ENCODE assay signal across 1 cellular context in the genomic region with DNA sequence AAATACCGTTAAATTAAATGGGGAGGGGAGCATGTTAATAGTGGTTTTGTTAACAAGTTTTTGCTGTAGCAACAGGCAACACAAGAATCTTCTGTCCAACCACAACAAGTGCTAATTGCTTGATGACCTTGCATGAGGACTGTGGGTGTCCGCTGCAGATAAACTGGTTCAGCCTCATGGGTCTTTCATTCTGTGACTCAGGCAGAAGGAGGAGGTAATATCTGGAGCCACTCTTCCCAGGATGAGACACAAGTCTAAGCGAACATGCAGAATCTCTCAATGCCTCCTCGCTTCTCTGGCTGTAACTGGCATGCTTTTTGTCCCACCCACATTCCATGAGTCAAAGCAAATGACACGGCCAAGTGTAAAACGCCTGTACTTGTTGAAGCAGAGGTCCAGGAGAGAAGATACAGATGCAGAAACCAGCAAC.
TF ChIP-seq lines count a peak whose summit lies in the region.

No MANE protein-coding gene starts in this region.

TF ChIP-seq in K562, 482 proteins besides CTCF, POLR2A, EP300 and RAD21 (continued from another document and continues in another):
- TF ChIP-seq, protein P1, sequence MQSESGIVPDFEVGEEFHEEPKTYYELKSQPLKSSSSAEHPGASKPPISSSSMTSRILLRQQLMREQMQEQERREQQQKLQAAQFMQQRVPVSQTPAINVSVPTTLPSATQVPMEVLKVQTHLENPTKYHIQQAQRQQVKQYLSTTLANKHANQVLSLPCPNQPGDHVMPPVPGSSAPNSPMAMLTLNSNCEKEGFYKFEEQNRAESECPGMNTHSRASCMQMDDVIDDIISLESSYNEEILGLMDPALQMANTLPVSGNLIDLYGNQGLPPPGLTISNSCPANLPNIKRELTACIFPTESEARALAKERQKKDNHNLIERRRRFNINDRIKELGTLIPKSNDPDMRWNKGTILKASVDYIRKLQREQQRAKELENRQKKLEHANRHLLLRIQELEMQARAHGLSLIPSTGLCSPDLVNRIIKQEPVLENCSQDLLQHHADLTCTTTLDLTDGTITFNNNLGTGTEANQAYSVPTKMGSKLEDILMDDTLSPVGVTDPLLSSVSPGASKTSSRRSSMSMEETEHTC (IDR thresholded peaks at IDR 0.05): no peak
- TF ChIP-seq, protein P2, sequence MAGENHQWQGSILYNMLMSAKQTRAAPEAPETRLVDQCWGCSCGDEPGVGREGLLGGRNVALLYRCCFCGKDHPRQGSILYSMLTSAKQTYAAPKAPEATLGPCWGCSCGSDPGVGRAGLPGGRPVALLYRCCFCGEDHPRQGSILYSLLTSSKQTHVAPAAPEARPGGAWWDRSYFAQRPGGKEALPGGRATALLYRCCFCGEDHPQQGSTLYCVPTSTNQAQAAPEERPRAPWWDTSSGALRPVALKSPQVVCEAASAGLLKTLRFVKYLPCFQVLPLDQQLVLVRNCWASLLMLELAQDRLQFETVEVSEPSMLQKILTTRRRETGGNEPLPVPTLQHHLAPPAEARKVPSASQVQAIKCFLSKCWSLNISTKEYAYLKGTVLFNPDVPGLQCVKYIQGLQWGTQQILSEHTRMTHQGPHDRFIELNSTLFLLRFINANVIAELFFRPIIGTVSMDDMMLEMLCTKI (IDR thresholded peaks at IDR 0.05; ENCODE audit: partially characterized antibody): no peak
- TF ChIP-seq ZNF133 (CRISPR knock-in tag; IDR thresholded peaks at IDR 0.05) (no peak), NUFIP1 (IDR thresholded peaks at IDR 0.05; ENCODE audit: partially characterized antibody) (no peak), MYC (IDR thresholded peaks at IDR 0.05; ENCODE audit: low read depth, low read length) (no peak), MYC (CRISPR knock-in tag; IDR thresholded peaks at IDR 0.05; ENCODE audit: borderline replicate concordance, low read depth) (no peak), SMC3 (conservative IDR thresholded peaks at IDR 0.05; ENCODE audit: insufficient read depth, low read depth, low read length) (no peak), TCF7 (IDR thresholded peaks at IDR 0.05; ENCODE audit: borderline replicate concordance) (no peak), ELF2 (CRISPR knock-in tag; IDR thresholded peaks at IDR 0.05) (no peak), ZSCAN32 (CRISPR knock-in tag; IDR thresholded peaks at IDR 0.05) (no peak), HDAC2 (IDR thresholded peaks at IDR 0.05) (0 out of 2 replicates have a peak, but pooled peaks have one; percentile 35), ESRRA (IDR thresholded peaks at IDR 0.05; ENCODE audit: borderline replicate concordance, low read depth) (peak; percentile 67; the same call in 1 of the 2 replicates), CEBPG (CRISPR knock-in tag; IDR thresholded peaks at IDR 0.05) (no peak), CEBPG (tag; conservative IDR thresholded peaks at IDR 0.05 in 1 of 2, IDR thresholded peaks at IDR 0.05 in 1 of 2) (no peak), TAL1 (IDR thresholded peaks at IDR 0.05) (peak; percentile 62; the same call in 1 of the 2 replicates), ZNF444 (CRISPR knock-in tag; IDR thresholded peaks at IDR 0.05) (no peak), GATAD2B (IDR thresholded peaks at IDR 0.05; ENCODE audit: borderline replicate concordance) (no peak), MTA2 (IDR thresholded peaks at IDR 0.05; ENCODE audit: low read depth) (no peak), ZNF253 (CRISPR knock-in tag; conservative IDR thresholded peaks at IDR 0.05) (no peak), HMG20A (CRISPR knock-in tag; conservative IDR thresholded peaks at IDR 0.05) (no peak), PHTF2 (CRISPR knock-in tag; IDR thresholded peaks at IDR 0.05) (no peak), SRSF9 (IDR thresholded peaks at IDR 0.05; ENCODE audit: borderline replicate concordance, low read depth, low read length) (no peak), PTRF (tag; IDR thresholded peaks at IDR 0.05) (no peak), PTBP1 (IDR thresholded peaks at IDR 0.05; ENCODE audit: low read depth, low read length) (no peak), ZNF780A (CRISPR knock-in tag; IDR thresholded peaks at IDR 0.05) (no peak), NCOA2 (IDR thresholded peaks at IDR 0.05; ENCODE audit: partially characterized antibody in 2 of 2) (no peak), XRCC3 (IDR thresholded peaks at IDR 0.05) (no peak), RNF2 (IDR thresholded peaks at IDR 0.05) (0 out of 2 replicates have a peak, but pooled peaks have one; percentile 36), RBM25 (IDR thresholded peaks at IDR 0.05; ENCODE audit: low read depth, low read length, severe bottlenecking) (no peak), ZFP1 (CRISPR knock-in tag; IDR thresholded peaks at IDR 0.05) (no peak), NCOR1 (IDR thresholded peaks at IDR 0.05) (peak; percentile 58), NFRKB (IDR thresholded peaks at IDR 0.05; ENCODE audit: low read depth) (no peak), ZNF586 (CRISPR knock-in tag; conservative IDR thresholded peaks at IDR 0.05) (no peak), ZNF583 (CRISPR knock-in tag; IDR thresholded peaks at IDR 0.05) (no peak), ZNF311 (CRISPR knock-in tag; IDR thresholded peaks at IDR 0.05) (no peak), RFX5 (IDR thresholded peaks at IDR 0.05; ENCODE audit: low read depth, low read length) (no peak), GATA2 (CRISPR knock-in tag; IDR thresholded peaks at IDR 0.05) (peak; percentile 30; the same call in 1 of the 2 replicates), SUPT5H (IDR thresholded peaks at IDR 0.05) (no peak), HDAC6 (IDR thresholded peaks at IDR 0.05; ENCODE audit: low read depth, low read length) (no peak), ZC3H4 (CRISPR knock-in tag; IDR thresholded peaks at IDR 0.05; ENCODE audit: borderline replicate concordance) (no peak), DIDO1 (tag; IDR thresholded peaks at IDR 0.05; ENCODE audit: low read depth) (no peak)
- TF ChIP-seq, protein P3, sequence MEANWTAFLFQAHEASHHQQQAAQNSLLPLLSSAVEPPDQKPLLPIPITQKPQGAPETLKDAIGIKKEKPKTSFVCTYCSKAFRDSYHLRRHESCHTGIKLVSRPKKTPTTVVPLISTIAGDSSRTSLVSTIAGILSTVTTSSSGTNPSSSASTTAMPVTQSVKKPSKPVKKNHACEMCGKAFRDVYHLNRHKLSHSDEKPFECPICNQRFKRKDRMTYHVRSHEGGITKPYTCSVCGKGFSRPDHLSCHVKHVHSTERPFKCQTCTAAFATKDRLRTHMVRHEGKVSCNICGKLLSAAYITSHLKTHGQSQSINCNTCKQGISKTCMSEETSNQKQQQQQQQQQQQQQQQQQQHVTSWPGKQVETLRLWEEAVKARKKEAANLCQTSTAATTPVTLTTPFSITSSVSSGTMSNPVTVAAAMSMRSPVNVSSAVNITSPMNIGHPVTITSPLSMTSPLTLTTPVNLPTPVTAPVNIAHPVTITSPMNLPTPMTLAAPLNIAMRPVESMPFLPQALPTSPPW (CRISPR knock-in tag; IDR thresholded peaks at IDR 0.05): no peak
- TF ChIP-seq, protein P4, sequence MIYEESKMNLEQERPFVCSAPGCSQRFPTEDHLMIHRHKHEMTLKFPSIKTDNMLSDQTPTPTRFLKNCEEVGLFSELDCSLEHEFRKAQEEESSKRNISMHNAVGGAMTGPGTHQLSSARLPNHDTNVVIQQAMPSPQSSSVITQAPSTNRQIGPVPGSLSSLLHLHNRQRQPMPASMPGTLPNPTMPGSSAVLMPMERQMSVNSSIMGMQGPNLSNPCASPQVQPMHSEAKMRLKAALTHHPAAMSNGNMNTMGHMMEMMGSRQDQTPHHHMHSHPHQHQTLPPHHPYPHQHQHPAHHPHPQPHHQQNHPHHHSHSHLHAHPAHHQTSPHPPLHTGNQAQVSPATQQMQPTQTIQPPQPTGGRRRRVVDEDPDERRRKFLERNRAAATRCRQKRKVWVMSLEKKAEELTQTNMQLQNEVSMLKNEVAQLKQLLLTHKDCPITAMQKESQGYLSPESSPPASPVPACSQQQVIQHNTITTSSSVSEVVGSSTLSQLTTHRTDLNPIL (CRISPR knock-in tag; IDR thresholded peaks at IDR 0.05): no peak
- TF ChIP-seq, protein P5, sequence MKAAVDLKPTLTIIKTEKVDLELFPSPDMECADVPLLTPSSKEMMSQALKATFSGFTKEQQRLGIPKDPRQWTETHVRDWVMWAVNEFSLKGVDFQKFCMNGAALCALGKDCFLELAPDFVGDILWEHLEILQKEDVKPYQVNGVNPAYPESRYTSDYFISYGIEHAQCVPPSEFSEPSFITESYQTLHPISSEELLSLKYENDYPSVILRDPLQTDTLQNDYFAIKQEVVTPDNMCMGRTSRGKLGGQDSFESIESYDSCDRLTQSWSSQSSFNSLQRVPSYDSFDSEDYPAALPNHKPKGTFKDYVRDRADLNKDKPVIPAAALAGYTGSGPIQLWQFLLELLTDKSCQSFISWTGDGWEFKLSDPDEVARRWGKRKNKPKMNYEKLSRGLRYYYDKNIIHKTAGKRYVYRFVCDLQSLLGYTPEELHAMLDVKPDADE (conservative IDR thresholded peaks at IDR 0.05; ENCODE audit: control insufficient read depth, low read depth, low read length): no peak
- TF ChIP-seq, protein P6, sequence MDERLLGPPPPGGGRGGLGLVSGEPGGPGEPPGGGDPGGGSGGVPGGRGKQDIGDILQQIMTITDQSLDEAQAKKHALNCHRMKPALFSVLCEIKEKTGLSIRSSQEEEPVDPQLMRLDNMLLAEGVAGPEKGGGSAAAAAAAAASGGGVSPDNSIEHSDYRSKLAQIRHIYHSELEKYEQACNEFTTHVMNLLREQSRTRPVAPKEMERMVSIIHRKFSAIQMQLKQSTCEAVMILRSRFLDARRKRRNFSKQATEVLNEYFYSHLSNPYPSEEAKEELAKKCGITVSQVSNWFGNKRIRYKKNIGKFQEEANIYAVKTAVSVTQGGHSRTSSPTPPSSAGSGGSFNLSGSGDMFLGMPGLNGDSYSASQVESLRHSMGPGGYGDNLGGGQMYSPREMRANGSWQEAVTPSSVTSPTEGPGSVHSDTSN (CRISPR knock-in tag; IDR thresholded peaks at IDR 0.05; ENCODE audit: low read depth): no peak
- TF ChIP-seq, protein P6 (tag; conservative IDR thresholded peaks at IDR 0.05; ENCODE audit: low read depth): no peak
- TF ChIP-seq, protein P7, sequence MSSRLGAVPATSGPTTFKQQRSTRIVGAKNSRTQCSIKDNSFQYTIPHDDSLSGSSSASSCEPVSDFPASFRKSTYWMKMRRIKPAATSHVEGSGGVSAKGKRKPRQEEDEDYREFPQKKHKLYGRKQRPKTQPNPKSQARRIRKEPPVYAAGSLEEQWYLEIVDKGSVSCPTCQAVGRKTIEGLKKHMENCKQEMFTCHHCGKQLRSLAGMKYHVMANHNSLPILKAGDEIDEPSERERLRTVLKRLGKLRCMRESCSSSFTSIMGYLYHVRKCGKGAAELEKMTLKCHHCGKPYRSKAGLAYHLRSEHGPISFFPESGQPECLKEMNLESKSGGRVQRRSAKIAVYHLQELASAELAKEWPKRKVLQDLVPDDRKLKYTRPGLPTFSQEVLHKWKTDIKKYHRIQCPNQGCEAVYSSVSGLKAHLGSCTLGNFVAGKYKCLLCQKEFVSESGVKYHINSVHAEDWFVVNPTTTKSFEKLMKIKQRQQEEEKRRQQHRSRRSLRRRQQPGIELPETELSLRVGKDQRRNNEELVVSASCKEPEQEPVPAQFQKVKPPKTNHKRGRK (tag; IDR thresholded peaks at IDR 0.05): no peak
- TF ChIP-seq, protein P8, sequence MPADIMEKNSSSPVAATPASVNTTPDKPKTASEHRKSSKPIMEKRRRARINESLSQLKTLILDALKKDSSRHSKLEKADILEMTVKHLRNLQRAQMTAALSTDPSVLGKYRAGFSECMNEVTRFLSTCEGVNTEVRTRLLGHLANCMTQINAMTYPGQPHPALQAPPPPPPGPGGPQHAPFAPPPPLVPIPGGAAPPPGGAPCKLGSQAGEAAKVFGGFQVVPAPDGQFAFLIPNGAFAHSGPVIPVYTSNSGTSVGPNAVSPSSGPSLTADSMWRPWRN (IDR thresholded peaks at IDR 0.05; ENCODE audit: low read depth): no peak
- TF ChIP-seq, protein P9, sequence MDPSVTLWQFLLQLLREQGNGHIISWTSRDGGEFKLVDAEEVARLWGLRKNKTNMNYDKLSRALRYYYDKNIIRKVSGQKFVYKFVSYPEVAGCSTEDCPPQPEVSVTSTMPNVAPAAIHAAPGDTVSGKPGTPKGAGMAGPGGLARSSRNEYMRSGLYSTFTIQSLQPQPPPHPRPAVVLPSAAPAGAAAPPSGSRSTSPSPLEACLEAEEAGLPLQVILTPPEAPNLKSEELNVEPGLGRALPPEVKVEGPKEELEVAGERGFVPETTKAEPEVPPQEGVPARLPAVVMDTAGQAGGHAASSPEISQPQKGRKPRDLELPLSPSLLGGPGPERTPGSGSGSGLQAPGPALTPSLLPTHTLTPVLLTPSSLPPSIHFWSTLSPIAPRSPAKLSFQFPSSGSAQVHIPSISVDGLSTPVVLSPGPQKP (CRISPR knock-in tag; IDR thresholded peaks at IDR 0.05): no peak
- TF ChIP-seq, protein P10, sequence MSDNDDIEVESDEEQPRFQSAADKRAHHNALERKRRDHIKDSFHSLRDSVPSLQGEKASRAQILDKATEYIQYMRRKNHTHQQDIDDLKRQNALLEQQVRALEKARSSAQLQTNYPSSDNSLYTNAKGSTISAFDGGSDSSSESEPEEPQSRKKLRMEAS (CRISPR knock-in tag; IDR thresholded peaks at IDR 0.05): peak; percentile 51; the same call in 1 of the 2 replicates
- TF ChIP-seq, protein P11, sequence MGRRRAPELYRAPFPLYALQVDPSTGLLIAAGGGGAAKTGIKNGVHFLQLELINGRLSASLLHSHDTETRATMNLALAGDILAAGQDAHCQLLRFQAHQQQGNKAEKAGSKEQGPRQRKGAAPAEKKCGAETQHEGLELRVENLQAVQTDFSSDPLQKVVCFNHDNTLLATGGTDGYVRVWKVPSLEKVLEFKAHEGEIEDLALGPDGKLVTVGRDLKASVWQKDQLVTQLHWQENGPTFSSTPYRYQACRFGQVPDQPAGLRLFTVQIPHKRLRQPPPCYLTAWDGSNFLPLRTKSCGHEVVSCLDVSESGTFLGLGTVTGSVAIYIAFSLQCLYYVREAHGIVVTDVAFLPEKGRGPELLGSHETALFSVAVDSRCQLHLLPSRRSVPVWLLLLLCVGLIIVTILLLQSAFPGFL (CRISPR knock-in tag; IDR thresholded peaks at IDR 0.05): no peak
